Comparison of ENCODE assay signal across 25 cellular contexts in genomic region chr10:75079436-75080083, GRCh38. TPM values are rescaled to one million over a fixed set of nuclear protein-coding genes. Genes with fewer than 3 reads are reported as not detected.
DNase-seq lines count a peak whose midpoint lies in the region; ATAC-seq, FAIRE-seq and TF ChIP-seq lines count a peak whose summit lies in the region.
"Had no signal": no experiment of that assay in that cellular context is flagged by ENCODE, and none has a peak within 500 bp of the region (broad histone marks: within the 10 kb centered on the region; RNA-seq: fewer than 3 reads in every experiment).

No MANE protein-coding gene starts in this region.

- no peak overlapping the region for H2AK5ac ChIP-seq in H1 (ENCODE audit: low read depth, low read length)

- no peaks in the 10 kb centered on the region for H3K27me3 ChIP-seq in H1 (replicated peaks in 1 of 4; ENCODE audit: control insufficient read depth in 3 of 4, extremely low read depth in 1 of 4, insufficient read depth in 3 of 4, low read length in 3 of 4)
- H3K27me3 ChIP-seq in psoas muscle (ENCODE audit: insufficient read depth in 3 of 3, low read length in 2 of 3): peaks cover 0 to 2% (median 0%) of the 10 kb centered on the region in 3 donors
- no peaks in the 10 kb centered on the region for H3K27me3 ChIP-seq in aorta (ENCODE audit: control insufficient read depth in 1 of 2, insufficient read depth in 2 of 2, low read length in 1 of 2)
- no peaks in the 10 kb centered on the region for H3K27me3 ChIP-seq in testis
- H3K27me3 ChIP-seq in CD4-positive, alpha-beta memory T cell (ENCODE audit: insufficient read depth, low read length): no peaks in the 10 kb centered on the region
- H3K27me3 ChIP-seq: breast epithelium, colonic mucosa, ovary, sigmoid colon had no signal

- DNase-seq in NCI-H2171 treated with DMSO at 0.1 percent for 48 hours (lab: John Stamatoyannopoulos, UW) (peak; percentile 10), NCI-H2171 (lab: John Stamatoyannopoulos, UW) (no peak), NCI-H146 (lab: John Stamatoyannopoulos, UW) (peak; percentile 62), H1 (ENCODE audit: low read depth in 1 of 2, low spot score in 2 of 2) (no peak), psoas muscle (peak in 1 of 2 donors; percentile 58), aorta (no peak), testis (no peak)
- DNase-seq in CD4-positive, alpha-beta memory T cell: no peak
- DNase-seq: activated CD4-positive, alpha-beta T cell treated with anti-CD3 and anti-CD28 coated beads for 1 hour; activated T-cell treated with anti-CD3 and anti-CD28 coated beads, Interleukin-2, amount 50 U/mL, for 1 hour; Calu3; colonic mucosa; effector memory CD8-positive, alpha-beta T cell; H7; NCI-H2029; NCI-H526; ovary; PC-3; SIG-M5; sigmoid colon; substantia nigra had no signal

- H3K4me1 ChIP-seq in H1 (replicated peaks in 1 of 4; ENCODE audit: control insufficient read depth in 3 of 4, insufficient read depth in 4 of 4, low read length in 3 of 4) (peaks cover 0 to 16% (median 9%) of the 10 kb centered on the region in 4 experiments; a peak in 4 of 7 replicates), psoas muscle (peaks cover 14% of the 10 kb centered on the region), aorta (ENCODE audit: control insufficient read depth in 1 of 2, insufficient read depth in 2 of 2, low read length in 2 of 2) (no peaks in the 10 kb centered on the region), testis (no peaks in the 10 kb centered on the region)
- H3K4me1 ChIP-seq in CD4-positive, alpha-beta memory T cell (ENCODE audit: insufficient read depth, low read length): no peaks in the 10 kb centered on the region
- H3K4me1 ChIP-seq: A549, breast epithelium, colonic mucosa, sigmoid colon had no signal

- H3K4me3 ChIP-seq in H1 (ENCODE audit: extremely low read depth in 1 of 4, insufficient read depth in 2 of 4, low read depth in 3 of 4, low read length in 4 of 4) (no peak overlapping the region), psoas muscle (no peak overlapping the region), aorta (ENCODE audit: low read length in 2 of 2) (no peak overlapping the region), testis (no peak overlapping the region)
- H3K4me3 ChIP-seq in CD4-positive, alpha-beta memory T cell (ENCODE audit: low read length in 2 of 2): no peak overlapping the region
- H3K4me3 ChIP-seq: A549, breast epithelium, colonic mucosa, lung, ovary, sigmoid colon had no signal

- H2BK5ac ChIP-seq in H1 (ENCODE audit: low read depth, low read length): 0 out of 2 replicates have a peak overlapping the region, but pooled peaks have one; percentile 19

- no peak overlapping the region for H2BK15ac ChIP-seq in H1 (ENCODE audit: low read length)

- no peak overlapping the region for H4K91ac ChIP-seq in H1 (replicated peaks; ENCODE audit: insufficient read length, low read length)

- no peaks in the 10 kb centered on the region for H3K23me2 ChIP-seq in H1 (ENCODE audit: low read depth, low read length)

- no peak overlapping the region for H3K18ac ChIP-seq in H1 (ENCODE audit: extremely low read depth, low read length)

- FAIRE-seq in H1 (lab: Jason Lieb, UNC): no peak
- FAIRE-seq: A549, GM18507 had no signal

- H3K36me3 Mint-ChIP-seq in CD4-positive, alpha-beta memory T cell: peaks cover 0 to 3% of the 10 kb centered on the region in 2 donors

- POLR2A ChIA-PET in H1 (lab: Charles Lee; ENCODE audit: partially characterized antibody): interaction anchor here (0.7 to 1.3 kb wide), 2 partner anchors 21 to 821 kb away, joined by 3 to 5 read pairs; no protein-coding TSS in a partner anchor
- POLR2A ChIA-PET in CD4-positive, alpha-beta memory T cell (lab: Charles Lee; ENCODE audit: partially characterized antibody): interaction anchor here (1.2 kb wide), 1 partner anchor 11 kb away, joined by 3 read pairs; no protein-coding TSS in a partner anchor

- no peak for TF ChIP-seq RAD21 in H1 (IDR thresholded peaks at IDR 0.05 in 1 of 2, conservative IDR thresholded peaks at IDR 0.05 in 1 of 2; ENCODE audit: low read depth in 2 of 2, low read length in 2 of 2)

- peaks cover 0 to 2% (median 0%) of the 10 kb centered on the region in 4 donors for H3K4me1 Mint-ChIP-seq in CD4-positive, alpha-beta memory T cell

- CTCF ChIA-PET in H1 (lab: Charles Lee; ENCODE audit: partially characterized antibody): interaction anchor here (0.9 to 1.0 kb wide), 2 partner anchors 21 to 25 kb away, joined by 3 read pairs; no protein-coding TSS in a partner anchor
- CTCF ChIA-PET in CD4-positive, alpha-beta memory T cell (lab: Charles Lee; ENCODE audit: partially characterized antibody): no interaction called here

- 0 out of 2 replicates have a peak overlapping the region, but pooled peaks have one; percentile 1 for H2AFZ ChIP-seq in H1 (ENCODE audit: low read length)

- no peak overlapping the region for H4K8ac ChIP-seq in H1 (ENCODE audit: extremely low read depth, insufficient read depth, low read length)

- ATAC-seq in psoas muscle (peak; percentile 83 to 93 (median 88)), aorta (ENCODE audit: low FRiP score) (no peak)
- ATAC-seq: A549; effector memory CD8-positive, alpha-beta T cell; PC-3 had no signal

- H3K9me3 Mint-ChIP-seq in CD4-positive, alpha-beta memory T cell: peaks cover 0 to 8% (median 4%) of the 10 kb centered on the region in 8 donors

- intact Hi-C loops in psoas muscle (cut with DNase I) (no loop called here), aorta (cut with DNase I) (no loop called here), testis (cut with DNase I; ENCODE audit: low total_unique reads) (no loop called here)
- intact Hi-C loops in CD4-positive, alpha-beta memory T cell (cut with micrococcal nuclease): no loop called here

- H4K5ac ChIP-seq in H1 (ENCODE audit: insufficient read length, low read depth, low read length): no peak overlapping the region

- WGBS in H1 (ENCODE audit: extremely low coverage in 1 of 2, insufficient coverage in 1 of 2, insufficient read length in 1 of 2, insufficient replicate concordance in 2 of 2, low coverage in 1 of 2, low lambda C conversion rate in 2 of 2, missing lambda C conversion rate in 1 of 2), 2 experiments: 87% methylated on average over 9 of the region's 9 CpGs; no CpG with 5 or more reads in 1 of the 2 experiments
- WGBS in psoas muscle, 3 donors: 42 to 58% (median 44%) methylated on average over 9 of the region's 9 CpGs
- WGBS in aorta, 2 donors: 63 to 66% methylated on average over 9 of the region's 9 CpGs
- WGBS in testis, 2 donors: 87 to 88% methylated on average over 8 to 9 of the region's 9 CpGs

- no peak overlapping the region for H3K4me2 ChIP-seq in H1 (ENCODE audit: insufficient read depth in 1 of 2, low read depth in 2 of 2, low read length in 2 of 2)
- H3K4me2 ChIP-seq: A549 had no signal

- no peak overlapping the region for H3K56ac ChIP-seq in H1 (replicated peaks; ENCODE audit: insufficient read length, low read depth, low read length)

- H3K79me2 ChIP-seq in H1 (ENCODE audit: control insufficient read depth in 1 of 2, insufficient read depth in 2 of 2, low read length in 2 of 2): no peaks in the 10 kb centered on the region

- H4K20me1 ChIP-seq in H1 (replicated peaks in 1 of 2; ENCODE audit: control insufficient read depth in 1 of 2, insufficient read depth in 2 of 2, low read length in 2 of 2): no peaks in the 10 kb centered on the region

- H3K36me3 ChIP-seq in H1 (ENCODE audit: control insufficient read depth in 2 of 4, insufficient read depth in 4 of 4, low read length in 3 of 4) (no peaks in the 10 kb centered on the region), psoas muscle (ENCODE audit: insufficient read depth in 1 of 2, low read depth in 1 of 2) (peaks cover 0 to 7% of the 10 kb centered on the region in 2 donors), aorta (ENCODE audit: control insufficient read depth in 1 of 2, insufficient read depth in 2 of 2, low read length in 1 of 2) (no peaks in the 10 kb centered on the region), testis (ENCODE audit: low read depth, missing control alignments) (no peaks in the 10 kb centered on the region)
- H3K36me3 ChIP-seq in CD4-positive, alpha-beta memory T cell (ENCODE audit: insufficient read depth, low read length): no peaks in the 10 kb centered on the region
- H3K36me3 ChIP-seq: breast epithelium, colonic mucosa, ovary, sigmoid colon had no signal

- no peak overlapping the region for H2BK120ac ChIP-seq in H1 (replicated peaks; ENCODE audit: low read depth, low read length)

- H3K23ac ChIP-seq in H1 (ENCODE audit: insufficient read length): no peak overlapping the region

- H2BK12ac ChIP-seq in H1 (ENCODE audit: low read depth, low read length): peak overlapping the region; percentile 40; the same call in 1 of the 2 replicates

- H3K4me3 Mint-ChIP-seq in CD4-positive, alpha-beta memory T cell: no peak overlapping the region
- H3K4me3 Mint-ChIP-seq: effector memory CD8-positive, alpha-beta T cell had no signal

- no peak overlapping the region; the same call in 1 of the 2 replicates for H3K27ac ChIP-seq in H1 (ENCODE audit: low read depth, low read length)
- H3K27ac ChIP-seq in psoas muscle: peak overlapping the region; percentile 56
- no peak overlapping the region for H3K27ac ChIP-seq in aorta (ENCODE audit: low read depth in 1 of 2, low read length in 2 of 2)
- no peak overlapping the region for H3K27ac ChIP-seq in testis
- no peak overlapping the region for H3K27ac ChIP-seq in CD4-positive, alpha-beta memory T cell (ENCODE audit: low read depth, low read length)
- H3K27ac ChIP-seq: A549, breast epithelium, colonic mucosa, ovary, sigmoid colon had no signal

- no peak overlapping the region for H3K9ac ChIP-seq in H1 (replicated peaks in 1 of 4; ENCODE audit: extremely low read depth in 1 of 4, low read depth in 3 of 4, low read length in 3 of 4)

- no peak for TF ChIP-seq EP300 in H1 (IDR thresholded peaks at IDR 0.05; ENCODE audit: borderline replicate concordance in 1 of 2, low read depth in 2 of 2, low read length in 2 of 2)

- no peaks in the 10 kb centered on the region; a peak in 1 of 4 replicates for H3K9me3 ChIP-seq in H1 (ENCODE audit: insufficient read depth in 2 of 2, low read depth in 1 of 2, low read length in 1 of 2)
- peaks cover 5% of the 10 kb centered on the region for H3K9me3 ChIP-seq in psoas muscle
- peaks cover 3% of the 10 kb centered on the region for H3K9me3 ChIP-seq in aorta (ENCODE audit: control insufficient read depth, low read length)
- no peaks in the 10 kb centered on the region for H3K9me3 ChIP-seq in testis
- no peaks in the 10 kb centered on the region for H3K9me3 ChIP-seq in CD4-positive, alpha-beta memory T cell (ENCODE audit: control insufficient read depth in 1 of 2, low read length in 2 of 2)
- H3K9me3 ChIP-seq: A549, breast epithelium, colonic mucosa, ovary had no signal

- H3K4ac ChIP-seq in H1 (replicated peaks; ENCODE audit: insufficient read length, low read depth, low read length): no peak overlapping the region

- H3K27me3 Mint-ChIP-seq in CD4-positive, alpha-beta memory T cell: no peaks in the 10 kb centered on the region
- H3K27me3 Mint-ChIP-seq: effector memory CD8-positive, alpha-beta T cell had no signal

- H3K14ac ChIP-seq in H1 (ENCODE audit: insufficient read length): no peak overlapping the region

- H2BK20ac ChIP-seq in H1 (ENCODE audit: low read length): no peak overlapping the region

- no peak for TF ChIP-seq CTCF in H1 (IDR thresholded peaks at IDR 0.05; ENCODE audit: control extremely low read depth in 1 of 3, insufficient read depth in 1 of 3, low read depth in 1 of 3, low read length in 3 of 3)
- no peak for TF ChIP-seq CTCF in psoas muscle (IDR thresholded peaks at IDR 0.05)
- TF ChIP-seq CTCF in testis (IDR thresholded peaks at IDR 0.05): no peak

- no peaks in the 10 kb centered on the region for H3K79me1 ChIP-seq in H1 (ENCODE audit: low read depth, low read length)

- no peak for TF ChIP-seq POLR2A in H1 (IDR thresholded peaks at IDR 0.05; ENCODE audit: control extremely low read depth in 1 of 2, low read depth in 2 of 2, low read length in 2 of 2)
- no peak for TF ChIP-seq POLR2A in testis (IDR thresholded peaks at IDR 0.05)

- no peak overlapping the region for H3K27ac Mint-ChIP-seq in CD4-positive, alpha-beta memory T cell
- H3K27ac Mint-ChIP-seq: effector memory CD8-positive, alpha-beta T cell had no signal

RNA-seq across cellular contexts. Expression of gene SAMD8, which starts 31.9 kb away (rescaled TPM):
- 16.6 and 20.9 TPM in 2 replicates for total RNA-seq in H1 (2021; fragmentation: NEBNext Ultra II Directional; extraction: Animal tissue kit (Norgen Biotek cat#: 25700))
- polyA plus RNA-seq in H1 (2011; rRNA removed) (9.3 and 11.7 TPM in 2 replicates), psoas muscle (10 to 100 TPM; 10.8 to 40.3 (median 21.3) TPM), aorta (10 to 100 TPM in 1 of 2 donors, 1 to 10 TPM in 1; 6.8 to 10.0 TPM), testis (ENCODE audit: insufficient read depth, low read depth, low replicate concordance) (45.0 TPM)
- polyA plus RNA-seq in H1 (2011; cell fraction: cytosol; rRNA removed): 10.1 TPM
- 6.1 TPM for polyA plus RNA-seq in H1 (2011; cell fraction: nucleus; rRNA removed)
- 4.6 to 8.5 TPM (median 6.8 TPM) in 4 replicates for polyA plus RNA-seq in H1 (2012, experiment 1 of 2)
- 1.3 TPM for polyA plus RNA-seq in H1 (2012, experiment 2 of 2)
- polyA plus RNA-seq in H1 (2013, experiment 1 of 2): 10.8 TPM
- polyA plus RNA-seq in H1 (2013, experiment 2 of 2): 11.6 TPM
- 37.7 and 50.7 TPM in 2 replicates for polyA minus RNA-seq in H1 (2011; rRNA and poly(A)+ RNA removed)
- 11.7 TPM for polyA minus RNA-seq in H1 (2011; cell fraction: cytosol; rRNA and poly(A)+ RNA removed)
- polyA minus RNA-seq in H1 (2011; cell fraction: nucleus; rRNA and poly(A)+ RNA removed): 22.2 TPM
- total RNA-seq in psoas muscle (10 to 100 TPM; 30.0 to 44.2 (median 35.7) TPM), aorta (10 to 100 TPM; 33.6 to 37.5 TPM), testis (10 to 100 TPM; 55.3 to 66.3 TPM)
- total RNA-seq in CD4-positive, alpha-beta memory T cell: 10 to 100 TPM; 17.9 to 20.6 TPM
- 10 to 100 TPM in 1 of 2 donors, 1 to 10 TPM in 1; 6.9 to 10.8 TPM for polyA plus RNA-seq in CD4-positive, alpha-beta memory T cell

Comparison
In these comparisons a context has a peak if more than half of its experiments do, and no peak if none do; other contexts are left out.
1. DNase-seq: peak in NCI-H2171 treated with DMSO at 0.1 percent for 48 hours (single experiment) and NCI-H146 (single experiment); none in NCI-H2171 (single experiment), H1 (0 of 2), aorta (0 of 2), testis (single experiment) and CD4-positive, alpha-beta memory T cell (0 of 5).